Comparison of ENCODE assay signal across 10 cellular contexts in the genomic region with DNA sequence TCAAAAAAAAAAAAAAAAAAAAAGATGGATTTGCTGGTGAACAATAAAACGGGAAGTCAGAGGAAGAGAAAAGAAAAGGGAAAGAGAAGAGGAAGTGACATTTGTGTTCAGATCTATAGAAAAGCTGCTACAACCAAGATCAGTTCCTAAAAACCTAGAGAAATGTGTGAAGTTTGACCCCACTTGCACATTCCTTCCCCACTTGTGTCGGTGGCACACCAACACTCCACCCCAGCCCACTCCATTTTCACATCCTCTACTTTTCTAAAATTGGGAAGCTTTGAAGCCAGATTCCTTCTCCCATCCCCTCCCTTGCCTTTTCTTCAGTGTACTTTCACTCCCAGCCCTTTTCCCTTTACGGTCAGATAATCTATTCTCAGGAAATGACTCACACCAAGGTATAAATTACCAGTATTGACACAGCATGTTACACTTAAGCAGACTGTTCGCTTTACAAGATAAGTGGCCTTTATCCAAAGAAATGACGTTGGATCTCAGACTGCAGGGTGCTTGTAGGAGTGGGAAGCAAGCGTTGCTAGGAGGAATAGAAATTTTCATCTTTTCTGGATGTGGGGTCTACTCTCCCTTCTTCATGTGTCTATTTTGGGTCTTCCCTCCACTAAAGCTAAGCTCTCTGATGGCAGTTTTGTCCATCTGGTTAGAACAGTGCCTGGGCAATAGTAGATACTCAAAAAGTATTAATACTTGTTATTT.
DNase-seq lines count a peak whose midpoint lies in the region; ATAC-seq and FAIRE-seq lines count a peak whose summit lies in the region.
"Had no signal": no experiment of that assay in that cellular context is flagged by ENCODE, and none has a peak within 500 bp of the region (broad histone marks: within the 10 kb centered on the region; RNA-seq: fewer than 3 reads in every experiment).

No MANE protein-coding gene starts in this region.

- in situ Hi-C loops in GM23248 (cut with MboI), result no loop called here

- H3K27me3 Mint-ChIP-seq in activated CD8-positive, alpha-beta memory T cell treated with anti-CD3 and anti-CD28 coated beads, Interleukin-2, amount 10 ng/mL, durations not matched to agents 7 days and 5 days, result peaks cover 4% of the 10 kb centered on the region

- CTCF ChIA-PET in activated CD8-positive, alpha-beta memory T cell treated with anti-CD3 and anti-CD28 coated beads, Interleukin-2, amount 10 ng/mL, durations not matched to agents 7 days and 5 days (lab: Charles Lee), result no interaction called here

- no peak for ATAC-seq in activated CD8-positive, alpha-beta memory T cell treated with anti-CD3 and anti-CD28 coated beads, Interleukin-2, amount 10 ng/mL, durations not matched to agents 7 days and 5 days
- ATAC-seq in HG02870 (IDR thresholded peaks at IDR 0.05; ENCODE audit: unreplicated experiment) (no peak), GM18867 (IDR thresholded peaks at IDR 0.05; ENCODE audit: unreplicated experiment) (no peak)

- H3K36me3 ChIP-seq in GM23248 (ENCODE audit: low read depth), result no peaks in the 10 kb centered on the region

- peaks cover 2% of the 10 kb centered on the region for H3K4me1 Mint-ChIP-seq in activated CD8-positive, alpha-beta memory T cell treated with anti-CD3 and anti-CD28 coated beads, Interleukin-2, amount 10 ng/mL, durations not matched to agents 7 days and 5 days

- H3K9me2 ChIP-seq in GM23248 (ENCODE audit: insufficient read depth), result no peaks in the 10 kb centered on the region

- H3K9me3 Mint-ChIP-seq in activated CD8-positive, alpha-beta memory T cell treated with anti-CD3 and anti-CD28 coated beads, Interleukin-2, amount 10 ng/mL, durations not matched to agents 7 days and 5 days (ENCODE audit: low read depth), result no peaks in the 10 kb centered on the region

- H3K27me3 ChIP-seq in GM23248 (replicated peaks; ENCODE audit: insufficient read depth), result no peaks in the 10 kb centered on the region

- no peak overlapping the region for H3K4me2 ChIP-seq in GM23248 (ENCODE audit: unreplicated experiment)
- H3K4me2 ChIP-seq: KMS-11 had no signal

- WGBS in GM23248 (ENCODE audit: low coverage in 1 of 2, low lambda C conversion rate in 2 of 2, missing lambda C conversion rate in 2 of 2), 2 experiments, result 31 to 36% methylated on average over 6 of the region's 6 CpGs

- H2AFZ ChIP-seq in GM23248, result no peak overlapping the region

- no peak overlapping the region for H3K9ac ChIP-seq in GM23248
- H3K9ac ChIP-seq: KMS-11 had no signal

- DNase-seq in GM23248 (peak; percentile 60), NCI-H510A (lab: John Stamatoyannopoulos, UW) (peak; percentile 83), myocyte (ENCODE audit: low read depth) (peak; percentile 66), mesenteric fat pad (ENCODE audit: low spot score) (no peak)
- no peak for DNase-seq in activated CD8-positive, alpha-beta memory T cell treated with anti-CD3 and anti-CD28 coated beads, Interleukin-2, amount 10 ng/mL, durations not matched to agents 7 days and 5 days

- no peaks in the 10 kb centered on the region for H3K79me2 ChIP-seq in GM23248 (ENCODE audit: insufficient read depth)

- no peak overlapping the region for H3K27ac Mint-ChIP-seq in activated CD8-positive, alpha-beta memory T cell treated with anti-CD3 and anti-CD28 coated beads, Interleukin-2, amount 10 ng/mL, durations not matched to agents 7 days and 5 days

- no peak overlapping the region for H3K4me3 Mint-ChIP-seq in activated CD8-positive, alpha-beta memory T cell treated with anti-CD3 and anti-CD28 coated beads, Interleukin-2, amount 10 ng/mL, durations not matched to agents 7 days and 5 days

- H4K20me1 ChIP-seq in GM23248 (ENCODE audit: insufficient read depth), result no peaks in the 10 kb centered on the region

- H3F3A ChIP-seq in GM23248 (ENCODE audit: insufficient read depth), result no peaks in the 10 kb centered on the region; the same call in 1 of the 2 replicates

- H3K9me3 ChIP-seq in GM23248 (ENCODE audit: low read depth), result no peaks in the 10 kb centered on the region

- peak; percentile 70 for FAIRE-seq in colon (lab: Jason Lieb, UNC)

- H3K27ac ChIP-seq in GM23248, result no peak overlapping the region
- H3K27ac ChIP-seq: KMS-11 had no signal

- no peak overlapping the region for H3K4me3 ChIP-seq in GM23248
- H3K4me3 ChIP-seq: skin epidermis had no signal

- no peaks in the 10 kb centered on the region for H3K36me3 Mint-ChIP-seq in activated CD8-positive, alpha-beta memory T cell treated with anti-CD3 and anti-CD28 coated beads, Interleukin-2, amount 10 ng/mL, durations not matched to agents 7 days and 5 days

- peaks cover 17% of the 10 kb centered on the region for H3K4me1 ChIP-seq in GM23248 (ENCODE audit: insufficient read depth)

Comparison
In these comparisons a context has a peak if more than half of its experiments do, and no peak if none do; other contexts are left out.
1. DNase-seq: peak in GM23248 (single experiment), NCI-H510A (single experiment) and myocyte (single experiment); none in activated CD8-positive, alpha-beta memory T cell treated with anti-CD3 and anti-CD28 coated beads, Interleukin-2, amount 10 ng/mL, durations not matched to agents 7 days and 5 days (single experiment) and mesenteric fat pad (single experiment).